In the genomic region with DNA sequence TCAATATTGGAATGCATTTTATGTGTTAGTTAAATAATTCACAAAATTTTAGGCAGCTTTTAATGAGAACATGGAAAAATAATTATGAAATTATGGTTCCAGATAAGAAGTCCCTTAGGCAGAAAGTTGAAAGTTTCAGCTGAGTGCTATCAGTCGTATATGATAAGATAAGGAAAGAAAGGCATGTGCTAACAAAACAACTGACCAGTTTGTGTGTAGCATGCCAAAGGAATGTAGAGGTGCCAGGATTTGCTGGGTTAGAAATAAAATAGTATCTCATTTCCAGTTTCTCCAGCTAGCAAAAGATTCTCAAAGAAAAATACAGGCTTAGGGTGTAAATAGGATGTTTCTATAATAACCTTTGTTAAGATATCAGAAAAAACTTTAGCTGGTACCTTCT, we compare ENCODE assay signal across 1 cellular context.
TF ChIP-seq lines count a peak whose summit lies in the region.

No MANE protein-coding gene starts in this region.

TF ChIP-seq in SK-N-SH treated with all-trans-retinoic acid at 6 μM for 48 hours, 23 proteins besides CTCF, POLR2A, EP300 and RAD21 (continued from another document):
- TF ChIP-seq, protein P1, sequence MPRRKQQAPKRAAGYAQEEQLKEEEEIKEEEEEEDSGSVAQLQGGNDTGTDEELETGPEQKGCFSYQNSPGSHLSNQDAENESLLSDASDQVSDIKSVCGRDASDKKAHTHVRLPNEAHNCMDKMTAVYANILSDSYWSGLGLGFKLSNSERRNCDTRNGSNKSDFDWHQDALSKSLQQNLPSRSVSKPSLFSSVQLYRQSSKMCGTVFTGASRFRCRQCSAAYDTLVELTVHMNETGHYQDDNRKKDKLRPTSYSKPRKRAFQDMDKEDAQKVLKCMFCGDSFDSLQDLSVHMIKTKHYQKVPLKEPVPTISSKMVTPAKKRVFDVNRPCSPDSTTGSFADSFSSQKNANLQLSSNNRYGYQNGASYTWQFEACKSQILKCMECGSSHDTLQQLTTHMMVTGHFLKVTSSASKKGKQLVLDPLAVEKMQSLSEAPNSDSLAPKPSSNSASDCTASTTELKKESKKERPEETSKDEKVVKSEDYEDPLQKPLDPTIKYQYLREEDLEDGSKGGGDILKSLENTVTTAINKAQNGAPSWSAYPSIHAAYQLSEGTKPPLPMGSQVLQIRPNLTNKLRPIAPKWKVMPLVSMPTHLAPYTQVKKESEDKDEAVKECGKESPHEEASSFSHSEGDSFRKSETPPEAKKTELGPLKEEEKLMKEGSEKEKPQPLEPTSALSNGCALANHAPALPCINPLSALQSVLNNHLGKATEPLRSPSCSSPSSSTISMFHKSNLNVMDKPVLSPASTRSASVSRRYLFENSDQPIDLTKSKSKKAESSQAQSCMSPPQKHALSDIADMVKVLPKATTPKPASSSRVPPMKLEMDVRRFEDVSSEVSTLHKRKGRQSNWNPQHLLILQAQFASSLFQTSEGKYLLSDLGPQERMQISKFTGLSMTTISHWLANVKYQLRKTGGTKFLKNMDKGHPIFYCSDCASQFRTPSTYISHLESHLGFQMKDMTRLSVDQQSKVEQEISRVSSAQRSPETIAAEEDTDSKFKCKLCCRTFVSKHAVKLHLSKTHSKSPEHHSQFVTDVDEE (CRISPR knock-in tag; IDR thresholded peaks at IDR 0.05), result no peak
- TF ChIP-seq ZNF70 (CRISPR knock-in tag; IDR thresholded peaks at IDR 0.05) (no peak), PATZ1 (CRISPR knock-in tag; IDR thresholded peaks at IDR 0.05; ENCODE audit: borderline replicate concordance) (no peak), CSDC2 (CRISPR knock-in tag; IDR thresholded peaks at IDR 0.05) (no peak), TOX (CRISPR knock-in tag; IDR thresholded peaks at IDR 0.05; ENCODE audit: borderline replicate concordance) (no peak), ARNTL (CRISPR knock-in tag; IDR thresholded peaks at IDR 0.05; ENCODE audit: borderline replicate concordance, low read depth) (no peak)
TF ChIP-seq in SK-N-SH treated with all-trans-retinoic acid at 6 μM for 48 hours: peak in this region for 0.
